1 cellular context compared by ENCODE assay signal in genomic region chr10:101042118-101042517, GRCh38.
TF ChIP-seq lines count a peak whose summit lies in the region.

No MANE protein-coding gene starts in this region.

TF ChIP-seq in H1, 55 proteins besides CTCF, POLR2A, EP300 and RAD21:
- TF ChIP-seq KDM4A (IDR thresholded peaks at IDR 0.05; ENCODE audit: low read depth, low read length, severe bottlenecking) (no peak), E2F6 (IDR thresholded peaks at IDR 0.05) (no peak), NANOG (IDR thresholded peaks at IDR 0.05; ENCODE audit: insufficient read depth, low read depth, low read length, poor library complexity, severe bottlenecking) (no peak), ASH2L (IDR thresholded peaks at IDR 0.05; ENCODE audit: low read length) (no peak)
TF ChIP-seq in H1: peak in this region for 0.
